In the genomic region with DNA sequence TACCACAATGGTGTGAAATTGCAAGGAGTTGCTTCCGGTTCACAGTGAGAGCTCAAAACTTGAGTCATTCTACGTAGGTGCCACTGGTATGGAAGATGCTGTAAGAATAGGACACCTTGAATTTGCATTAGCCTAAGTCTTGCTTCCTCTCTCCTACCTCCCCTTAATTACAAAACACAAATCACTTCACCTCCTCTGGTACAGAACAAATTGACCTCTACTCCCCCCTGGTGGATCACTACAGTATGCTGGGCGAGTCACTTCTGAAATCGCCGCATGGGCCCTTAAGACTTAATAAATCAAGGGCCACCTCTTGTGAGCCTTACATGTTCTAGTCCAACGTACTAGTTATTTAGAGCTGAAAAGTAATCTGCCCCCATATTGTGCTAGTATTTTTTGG, we compare ENCODE assay signal across 9 cellular contexts.
DNase-seq lines count a peak whose midpoint lies in the region; ATAC-seq, FAIRE-seq and TF ChIP-seq lines count a peak whose summit lies in the region.
"Had no signal": no experiment of that assay in that cellular context is flagged by ENCODE, and none has a peak within 500 bp of the region (broad histone marks: within the 10 kb centered on the region; RNA-seq: fewer than 3 reads in every experiment).

No MANE protein-coding gene starts in this region.

- no peaks in the 10 kb centered on the region for H4K20me1 ChIP-seq in GM23248 (ENCODE audit: insufficient read depth)
- no peaks in the 10 kb centered on the region for H4K20me1 ChIP-seq in Loucy (ENCODE audit: insufficient read depth, low read length, poor library complexity, severe bottlenecking)

- TF ChIP-seq EP300 in A549 (IDR thresholded peaks at IDR 0.05), result no peak

- H3K27me3 ChIP-seq in GM23248 (replicated peaks; ENCODE audit: insufficient read depth) (0 out of 2 replicates have a peak, but pooled peaks cover 2% of the 10 kb centered on the region), Loucy (ENCODE audit: insufficient read depth, low read length, poor library complexity, severe bottlenecking) (no peaks in the 10 kb centered on the region), lower lobe of right lung (ENCODE audit: low read depth) (no peaks in the 10 kb centered on the region)

- 27% methylated on average over 6 of the region's 6 CpGs for WGBS in A549 (ENCODE audit: missing lambda C conversion rate)
- WGBS in GM23248 (ENCODE audit: low coverage in 1 of 2, low lambda C conversion rate in 2 of 2, missing lambda C conversion rate in 2 of 2), 2 experiments, result 57 to 65% methylated on average over 6 of the region's 6 CpGs

- H3K9me3 Mint-ChIP-seq in activated T-helper 17 cell treated with anti-CD3 and anti-CD28 coated beads, Interleukin-2, amount 50 U/mL, for 72 hours, result no peaks in the 10 kb centered on the region

- H3K9me3 ChIP-seq in A549, result no peaks in the 10 kb centered on the region
- no peaks in the 10 kb centered on the region for H3K9me3 ChIP-seq in GM23248 (ENCODE audit: low read depth)
- H3K9me3 ChIP-seq in Loucy (ENCODE audit: insufficient read depth, low read depth, low read length), result no peaks in the 10 kb centered on the region
- H3K9me3 ChIP-seq in lower lobe of right lung, result no peaks in the 10 kb centered on the region

- no peaks in the 10 kb centered on the region for H3F3A ChIP-seq in GM23248 (ENCODE audit: insufficient read depth)
- no peaks in the 10 kb centered on the region for H3F3A ChIP-seq in Loucy (ENCODE audit: low read depth)

- no peaks in the 10 kb centered on the region for H3K4me1 Mint-ChIP-seq in activated T-helper 17 cell treated with anti-CD3 and anti-CD28 coated beads, Interleukin-2, amount 50 U/mL, for 72 hours

- ATAC-seq in A549 (peak in 1 of 2 experiments; percentile 77; a peak in 3 of 6 replicates), lower lobe of right lung (peak in 1 of 2 donors; percentile 56)
- peak; percentile 73 for ATAC-seq in activated T-helper 17 cell treated with anti-CD3 and anti-CD28 coated beads, Interleukin-2, amount 50 U/mL, for 72 hours (replicated peaks)

- H3K4me3 ChIP-seq in A549 (no peak overlapping the region), GM23248 (no peak overlapping the region), Loucy (ENCODE audit: low read length, poor library complexity, severe bottlenecking) (no peak overlapping the region), lower lobe of right lung (no peak overlapping the region)

- peak; percentile 25 to 56; a peak in 3 of 5 replicates for TF ChIP-seq RAD21 in A549 (conservative IDR thresholded peaks at IDR 0.05 in 1 of 2, IDR thresholded peaks at IDR 0.05 in 1 of 2)

- CTCF ChIA-PET in A549 (lab: Yijun Ruan, JAX), result interaction anchor here (1.0 kb wide), 1 partner anchor 14 kb away, joined by 4 read pairs; no protein-coding TSS in a partner anchor

- H3K36me3 Mint-ChIP-seq in activated T-helper 17 cell treated with anti-CD3 and anti-CD28 coated beads, Interleukin-2, amount 50 U/mL, for 72 hours (ENCODE audit: low read depth), result no peaks in the 10 kb centered on the region

- peak; percentile 6 to 29 for DNase-seq in A549 (ENCODE audit: low read depth in 1 of 2, low spot score in 1 of 2)
- DNase-seq in GM03348 (ENCODE audit: low spot score), result peak; percentile 16
- DNase-seq in GM23248, result peak; percentile 18
- no peak for DNase-seq in lower lobe of right lung
- DNase-seq in effector CD8-positive, alpha-beta T cell (lab: John Stamatoyannopoulos, UW), result no peak
- no peak for DNase-seq in HK-2 (ENCODE audit: unreplicated experiment)
- DNase-seq: IMR-90 had no signal

- H3K4me3 Mint-ChIP-seq in activated T-helper 17 cell treated with anti-CD3 and anti-CD28 coated beads, Interleukin-2, amount 50 U/mL, for 72 hours, result no peak overlapping the region

- no peaks in the 10 kb centered on the region for H3K9me2 ChIP-seq in GM23248 (ENCODE audit: insufficient read depth)
- no peaks in the 10 kb centered on the region for H3K9me2 ChIP-seq in Loucy (replicated peaks; ENCODE audit: low read depth, low read length)

- H3K79me2 ChIP-seq in GM23248 (ENCODE audit: insufficient read depth) (no peaks in the 10 kb centered on the region), Loucy (ENCODE audit: insufficient read depth, low read length) (no peaks in the 10 kb centered on the region)

- H3K36me3 ChIP-seq in GM23248 (ENCODE audit: low read depth), result no peaks in the 10 kb centered on the region
- H3K36me3 ChIP-seq in Loucy (ENCODE audit: insufficient read depth, low read length), result no peaks in the 10 kb centered on the region
- no peaks in the 10 kb centered on the region for H3K36me3 ChIP-seq in lower lobe of right lung

- TF ChIP-seq CTCF in A549 (IDR thresholded peaks at IDR 0.05) (peak; percentile 25; the same call in 1 of the 3 replicates), Loucy (conservative IDR thresholded peaks at IDR 0.05; ENCODE audit: low read length) (peak; percentile 78), lower lobe of right lung (IDR thresholded peaks at IDR 0.05) (peak; percentile 51)

- H3K27me3 Mint-ChIP-seq in activated T-helper 17 cell treated with anti-CD3 and anti-CD28 coated beads, Interleukin-2, amount 50 U/mL, for 72 hours, result peaks cover 3% of the 10 kb centered on the region

- H3K9ac ChIP-seq in GM23248 (no peak overlapping the region), Loucy (ENCODE audit: low read depth, low read length, poor library complexity, severe bottlenecking) (no peak overlapping the region)

- H3K27ac ChIP-seq in A549 (no peak overlapping the region), GM23248 (no peak overlapping the region), lower lobe of right lung (no peak overlapping the region)

- no peak for TF ChIP-seq POLR2A in A549 (IDR thresholded peaks at IDR 0.05; ENCODE audit: low read length)

- H3K4me1 ChIP-seq in A549, result no peaks in the 10 kb centered on the region
- no peaks in the 10 kb centered on the region for H3K4me1 ChIP-seq in GM23248 (ENCODE audit: insufficient read depth)
- no peaks in the 10 kb centered on the region for H3K4me1 ChIP-seq in Loucy (ENCODE audit: insufficient read depth, low read length, poor library complexity, severe bottlenecking)
- no peaks in the 10 kb centered on the region for H3K4me1 ChIP-seq in lower lobe of right lung

- H2AFZ ChIP-seq in GM23248 (no peak overlapping the region), Loucy (ENCODE audit: low read length) (no peak overlapping the region)

- POLR2A ChIA-PET in A549 (lab: Yijun Ruan, JAX), result no interaction called here

- intact Hi-C loops in lower lobe of right lung (cut with DNase I), result no loop called here

- no peak for FAIRE-seq in A549 (lab: Jason Lieb, UNC)

- H3K4me2 ChIP-seq in A549 (no peak overlapping the region), GM23248 (ENCODE audit: unreplicated experiment) (no peak overlapping the region), Loucy (ENCODE audit: low read depth, low read length, poor library complexity, severe bottlenecking) (no peak overlapping the region)

- no peak overlapping the region for H3K27ac Mint-ChIP-seq in activated T-helper 17 cell treated with anti-CD3 and anti-CD28 coated beads, Interleukin-2, amount 50 U/mL, for 72 hours

- in situ Hi-C loops in GM23248 (cut with MboI), result no loop called here

TF ChIP-seq in A549, 52 proteins besides CTCF, POLR2A, EP300 and RAD21:
- TF ChIP-seq RFX5 (IDR thresholded peaks at IDR 0.05) (no peak), ZFP36 (IDR thresholded peaks at IDR 0.05; ENCODE audit: borderline replicate concordance, partially characterized antibody) (no peak), TFCP2L1 (CRISPR knock-in tag; IDR thresholded peaks at IDR 0.05) (no peak), PHF8 (IDR thresholded peaks at IDR 0.05; ENCODE audit: borderline replicate concordance, low read depth) (no peak), BHLHE40 (IDR thresholded peaks at IDR 0.05; ENCODE audit: low read depth, low read length) (no peak), NFE2L2 (conservative IDR thresholded peaks at IDR 0.05; ENCODE audit: low read length) (no peak), SREBF2 (IDR thresholded peaks at IDR 0.05) (no peak), HDAC2 (IDR thresholded peaks at IDR 0.05) (no peak), ZNF302 (CRISPR knock-in tag; IDR thresholded peaks at IDR 0.05) (no peak), MAX (IDR thresholded peaks at IDR 0.05) (no peak), ZSCAN20 (CRISPR knock-in tag; IDR thresholded peaks at IDR 0.05) (no peak), BCL3 (IDR thresholded peaks at IDR 0.05) (no peak), FOXS1 (CRISPR knock-in tag; IDR thresholded peaks at IDR 0.05) (no peak), CBX2 (IDR thresholded peaks at IDR 0.05; ENCODE audit: borderline replicate concordance, low read depth) (no peak), NR3C1 (IDR thresholded peaks at IDR 0.05) (no peak), RARB (CRISPR knock-in tag; IDR thresholded peaks at IDR 0.05) (no peak), CBX8 (IDR thresholded peaks at IDR 0.05) (no peak), ESRRA (IDR thresholded peaks at IDR 0.05; ENCODE audit: borderline replicate concordance, low read length) (no peak)
- TF ChIP-seq, protein P1, sequence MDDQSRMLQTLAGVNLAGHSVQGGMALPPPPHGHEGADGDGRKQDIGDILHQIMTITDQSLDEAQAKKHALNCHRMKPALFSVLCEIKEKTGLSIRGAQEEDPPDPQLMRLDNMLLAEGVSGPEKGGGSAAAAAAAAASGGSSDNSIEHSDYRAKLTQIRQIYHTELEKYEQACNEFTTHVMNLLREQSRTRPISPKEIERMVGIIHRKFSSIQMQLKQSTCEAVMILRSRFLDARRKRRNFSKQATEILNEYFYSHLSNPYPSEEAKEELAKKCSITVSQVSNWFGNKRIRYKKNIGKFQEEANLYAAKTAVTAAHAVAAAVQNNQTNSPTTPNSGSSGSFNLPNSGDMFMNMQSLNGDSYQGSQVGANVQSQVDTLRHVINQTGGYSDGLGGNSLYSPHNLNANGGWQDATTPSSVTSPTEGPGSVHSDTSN (IDR thresholded peaks at IDR 0.05), result no peak
- TF ChIP-seq, protein P2, sequence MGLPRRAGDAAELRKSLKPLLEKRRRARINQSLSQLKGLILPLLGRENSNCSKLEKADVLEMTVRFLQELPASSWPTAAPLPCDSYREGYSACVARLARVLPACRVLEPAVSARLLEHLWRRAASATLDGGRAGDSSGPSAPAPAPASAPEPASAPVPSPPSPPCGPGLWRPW (IDR thresholded peaks at IDR 0.05), result no peak
TF ChIP-seq in A549: peak in this region for 0.

Comparison
In these comparisons a context has a peak if more than half of its experiments do, and no peak if none do; other contexts are left out.
1. DNase-seq: peak in A549 (2 of 2), GM03348 (single experiment) and GM23248 (single experiment); none in lower lobe of right lung (single experiment), effector CD8-positive, alpha-beta T cell (single experiment) and HK-2 (single experiment).
2. CTCF ChIP-seq: peak in every context shown above with its lines; median percentile 78 in Loucy; 51 in lower lobe of right lung; 25 in A549.